ENCODE assay signal across 8 cellular contexts in the genomic region with DNA sequence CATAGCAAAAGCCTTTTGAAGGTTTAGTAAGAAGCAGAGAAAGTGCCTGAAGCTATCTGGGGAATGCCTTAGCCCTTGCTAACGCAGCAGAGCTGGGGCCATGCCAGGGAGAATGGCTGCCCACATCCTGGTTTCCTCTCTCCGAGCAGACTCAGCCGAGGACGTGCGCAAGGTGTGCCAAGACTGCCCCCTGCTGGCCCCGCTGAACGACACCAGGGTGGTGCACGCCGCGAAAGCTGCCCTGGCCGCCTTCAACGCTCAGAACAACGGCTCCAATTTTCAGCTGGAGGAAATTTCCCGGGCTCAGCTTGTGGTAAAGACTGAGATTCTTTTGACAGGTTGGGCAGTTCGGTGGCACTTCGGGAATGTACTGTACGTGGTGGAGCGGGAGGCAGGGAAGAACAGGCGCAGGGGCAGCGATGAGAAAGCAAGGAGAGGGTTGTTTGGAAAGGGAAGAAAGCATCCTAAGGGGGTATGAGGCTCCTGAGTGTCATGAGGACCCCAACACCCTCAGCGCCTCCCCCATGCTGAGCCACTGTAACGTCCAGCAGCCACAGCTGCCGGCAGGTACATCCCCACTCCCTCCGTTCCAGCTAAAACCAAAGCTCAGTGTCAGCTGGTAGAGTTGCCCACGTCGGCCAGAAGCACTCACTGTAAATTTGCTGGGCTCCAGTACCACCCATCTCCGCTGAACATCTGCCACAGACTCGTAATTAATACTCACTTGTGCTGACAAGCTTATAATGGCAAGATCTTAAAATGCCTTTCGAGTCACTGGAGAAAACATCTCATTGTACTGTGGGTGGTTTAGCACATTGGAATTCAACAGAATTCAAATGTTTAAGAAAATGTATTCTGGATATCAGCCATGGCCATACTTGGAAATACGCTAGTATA. TPM values are rescaled to one million over a fixed set of nuclear protein-coding genes. Genes with fewer than 3 reads are reported as not detected.
DNase-seq lines count a peak whose midpoint lies in the region; ATAC-seq and TF ChIP-seq lines count a peak whose summit lies in the region.

No MANE protein-coding gene starts in this region.

- no peaks in the 10 kb centered on the region for H4K20me1 ChIP-seq in OCI-LY7 (ENCODE audit: insufficient read depth, low read length)

- H3K27me3 Mint-ChIP-seq in naive B cell, result peaks cover 50 to 59% (median 55%) of the 10 kb centered on the region in 3 donors

- no peaks in the 10 kb centered on the region for H3K79me2 ChIP-seq in OCI-LY7 (ENCODE audit: insufficient read depth, low read depth, low read length)

- H3K4me1 Mint-ChIP-seq in naive B cell, result peaks cover 14 to 24% (median 17%) of the 10 kb centered on the region in 3 donors

- DNase-seq in DMS153 treated with DMSO at 0.1 percent for 48 hours (lab: John Stamatoyannopoulos, UW; ENCODE audit: unreplicated experiment), result peak; percentile 58
- peak; percentile 70 for DNase-seq in HuH-7.5 (ENCODE audit: low spot score)
- DNase-seq in OCI-LY7 (ENCODE audit: low spot score), result peak; percentile 77
- DNase-seq in activated T-cell treated with anti-CD3 and anti-CD28 coated beads for 24 hours (ENCODE audit: low read depth), result peak; percentile 79
- DNase-seq in epithelial cell of proximal tubule (ENCODE audit: low read depth), result peak; percentile 72
- peak; percentile 69 for DNase-seq in naive B cell
- DNase-seq in stimulated activated CD8-positive, alpha-beta memory T cell treated with anti-CD3 and anti-CD28 coated beads, Interleukin-7, amount 100 ng/mL, for 48 hours (ENCODE audit: extremely low read depth in 1 of 2, low read depth in 1 of 2), result peak; percentile 76 to 82

- no peaks in the 10 kb centered on the region for H3K36me3 ChIP-seq in OCI-LY7 (ENCODE audit: insufficient read depth, low read length)

- no peaks in the 10 kb centered on the region for H3K9me3 Mint-ChIP-seq in naive B cell

- no peaks in the 10 kb centered on the region for H3K9me3 ChIP-seq in OCI-LY7 (ENCODE audit: low read length)

- H3K4me1 ChIP-seq in OCI-LY7 (ENCODE audit: insufficient read depth, low read length, poor library complexity, severe bottlenecking), result peaks cover 18% of the 10 kb centered on the region

- H3K4me3 Mint-ChIP-seq in naive B cell, result peak overlapping the region in 6 of 8 donors; percentile 39 to 71 (median 66)

- H3K27ac ChIP-seq in OCI-LY7 (ENCODE audit: low read depth, low read length, poor library complexity, severe bottlenecking), result no peak overlapping the region

- POLR2A ChIA-PET in OCI-LY7 (lab: Charles Lee), result interaction anchor here (0.6 to 1.5 kb wide), 7 partner anchors 20 to 178 kb away, joined by 3 to 5 read pairs (median 3); no protein-coding TSS in a partner anchor

- TF ChIP-seq CTCF in OCI-LY7 (conservative IDR thresholded peaks at IDR 0.05; ENCODE audit: low read length) (peak; percentile 92), epithelial cell of proximal tubule (conservative IDR thresholded peaks at IDR 0.05; ENCODE audit: low read depth, low read length) (peak; percentile 90)

- CTCF ChIA-PET in OCI-LY7 (lab: Charles Lee; ENCODE audit: unreplicated experiment), result interaction anchor here (0.6 to 1.0 kb wide), 4 partner anchors 36 to 205 kb away, joined by 3 to 4 read pairs (median 3); no protein-coding TSS in a partner anchor

- H3K9me2 ChIP-seq in OCI-LY7 (ENCODE audit: insufficient read depth, low read length), result no peaks in the 10 kb centered on the region

- peak overlapping the region; percentile 50 for H2AFZ ChIP-seq in OCI-LY7 (ENCODE audit: low read length)

- H3K27ac Mint-ChIP-seq in naive B cell, result peak overlapping the region in 1 of 6 donors; percentile 64

- peak overlapping the region; percentile 12 for H3K4me3 ChIP-seq in OCI-LY7 (ENCODE audit: low read depth, low read length, poor library complexity, severe bottlenecking)
- peak overlapping the region; percentile 34 for H3K4me3 ChIP-seq in epithelial cell of proximal tubule (ENCODE audit: low read depth, low read length)

- H3K36me3 Mint-ChIP-seq in naive B cell, result no peaks in the 10 kb centered on the region

- intact Hi-C loops in OCI-LY7 (cut with micrococcal nuclease; ENCODE audit: unreplicated experiment), result loop anchor here (5.0 kb wide), 2 partner anchors 140 to 550 kb away; no protein-coding TSS in a partner anchor

- BruUV-seq in OCI-LY7 (replicated peaks; lab: Mats Ljungman, UMichigan), result no TSS peak

- ATAC-seq in GM21619 (IDR thresholded peaks at IDR 0.05; ENCODE audit: unreplicated experiment) (peak; percentile 96), naive B cell (ENCODE audit: low read depth in 2 of 2) (peak; percentile 89 to 92)

- H3K4me2 ChIP-seq in OCI-LY7 (ENCODE audit: low read length), result peak overlapping the region; percentile 48; the same call in 1 of the 2 replicates

RNA-seq across cellular contexts. Expression of gene AHSG, which starts 4.4 kb away (rescaled TPM):
- total RNA-seq in OCI-LY7 (2014; rRNA removed; shearing (Covaris generic)), result not detected in 2 replicates
- total RNA-seq in OCI-LY7 (2022) (not detected in 2 replicates), epithelial cell of proximal tubule (not detected in 2 replicates)
- polyA plus RNA-seq in naive B cell (ENCODE audit: low read depth in 6 of 6), result not detected

RNA-seq across cellular contexts. Expression of gene FETUB, which starts 22.9 kb away (rescaled TPM):
- not detected in 2 replicates for total RNA-seq in OCI-LY7 (2014; rRNA removed; shearing (Covaris generic))
- total RNA-seq in OCI-LY7 (2022) (not detected in 2 replicates), epithelial cell of proximal tubule (0.36 TPM in 1 of 2 replicates, not detected in the other)
- not detected for polyA plus RNA-seq in naive B cell (ENCODE audit: low read depth in 6 of 6)

RNA-seq across cellular contexts. Expression of gene DNAJB11, which starts 46.8 kb away (rescaled TPM):
- 73.0 and 78.7 TPM in 2 replicates for total RNA-seq in OCI-LY7 (2014; rRNA removed; shearing (Covaris generic))
- 53.2 and 61.1 TPM in 2 replicates for total RNA-seq in OCI-LY7 (2022)
- total RNA-seq in epithelial cell of proximal tubule, result 76.7 and 96.3 TPM in 2 replicates
- 10 to 100 TPM; 31.3 to 41.1 (median 37.7) TPM for polyA plus RNA-seq in naive B cell (ENCODE audit: low read depth in 6 of 6)

RNA-seq across cellular contexts. Expression of gene HRG, which starts 48.5 kb away (rescaled TPM):
- total RNA-seq in OCI-LY7 (2014; rRNA removed; shearing (Covaris generic)), result not detected in 2 replicates
- not detected in 2 replicates for total RNA-seq in OCI-LY7 (2022)
- not detected in 2 replicates for total RNA-seq in epithelial cell of proximal tubule
- not detected for polyA plus RNA-seq in naive B cell (ENCODE audit: low read depth in 6 of 6)

RNA-seq across cellular contexts. Expression of gene TBCCD1, which starts 50.1 kb away (rescaled TPM):
- 24.2 and 27.0 TPM in 2 replicates for total RNA-seq in OCI-LY7 (2014; rRNA removed; shearing (Covaris generic))
- 21.3 and 21.9 TPM in 2 replicates for total RNA-seq in OCI-LY7 (2022)
- total RNA-seq in epithelial cell of proximal tubule, result 10.8 and 14.9 TPM in 2 replicates
- 10 to 100 TPM; 12.0 to 32.7 (median 19.7) TPM for polyA plus RNA-seq in naive B cell (ENCODE audit: low read depth in 6 of 6)
